9 cellular contexts compared by ENCODE assay signal in the genomic region with DNA sequence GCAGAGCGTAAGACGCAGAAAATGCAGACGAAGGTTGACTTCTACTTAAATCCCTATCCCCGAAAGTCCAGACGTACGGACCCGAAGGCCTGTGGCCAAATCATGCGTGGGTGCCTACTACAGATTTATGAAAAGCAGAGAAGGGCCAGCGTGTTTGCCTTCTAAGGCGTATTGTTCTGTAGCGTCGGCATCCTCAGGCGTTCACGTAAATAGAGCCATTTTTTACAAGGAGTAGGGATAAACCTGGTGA. TPM values are rescaled to one million over a fixed set of nuclear protein-coding genes. Genes with fewer than 3 reads are reported as not detected.
DNase-seq lines count a peak whose midpoint lies in the region; ATAC-seq and TF ChIP-seq lines count a peak whose summit lies in the region.
"Had no signal": no experiment of that assay in that cellular context is flagged by ENCODE, and none has a peak within 500 bp of the region (broad histone marks: within the 10 kb centered on the region; RNA-seq: fewer than 3 reads in every experiment).

No MANE protein-coding gene starts in this region.

- no peaks in the 10 kb centered on the region for H3K36me3 ChIP-seq in heart left ventricle
- H3K36me3 ChIP-seq in duodenal mucosa (ENCODE audit: control insufficient read depth in 1 of 2, insufficient read depth in 2 of 2, low read length in 2 of 2): no peaks in the 10 kb centered on the region
- H3K36me3 ChIP-seq in muscle layer of colon (ENCODE audit: insufficient read depth, low read length): no peaks in the 10 kb centered on the region
- no peaks in the 10 kb centered on the region for H3K36me3 ChIP-seq in upper lobe of left lung

- H3K9me3 ChIP-seq in heart left ventricle: no peaks in the 10 kb centered on the region
- no peaks in the 10 kb centered on the region for H3K9me3 ChIP-seq in duodenal mucosa (ENCODE audit: control insufficient read depth in 1 of 2, low read length in 2 of 2)
- no peaks in the 10 kb centered on the region for H3K9me3 ChIP-seq in muscle layer of colon (ENCODE audit: low read length)
- H3K9me3 ChIP-seq in upper lobe of left lung: no peaks in the 10 kb centered on the region

- TF ChIP-seq CTCF in heart left ventricle (IDR thresholded peaks at IDR 0.05) (no peak), upper lobe of left lung (IDR thresholded peaks at IDR 0.05) (no peak)

- H3K9ac ChIP-seq in duodenal mucosa (ENCODE audit: low read depth in 1 of 2, low read length in 2 of 2) (peak overlapping the region; percentile 78 to 85), muscle layer of colon (ENCODE audit: low read length) (no peak overlapping the region)

- DNase-seq in heart left ventricle (no peak), left cardiac atrium (no peak), upper lobe of left lung (no peak), epidermal melanocyte (ENCODE audit: insufficient read length, low spot score) (no peak), NCI-H146 (lab: John Stamatoyannopoulos, UW) (no peak), DMS79 treated with DMSO at 0.1 percent for 48 hours (lab: John Stamatoyannopoulos, UW) (no peak)
- DNase-seq: COR-L47 had no signal

- TF ChIP-seq EP300 in upper lobe of left lung (IDR thresholded peaks at IDR 0.05): no peak

- H3K4me1 ChIP-seq in heart left ventricle: peaks cover 0 to 38% (median 13%) of the 10 kb centered on the region in 12 donors
- peaks cover 12 to 21% of the 10 kb centered on the region in 2 donors for H3K4me1 ChIP-seq in duodenal mucosa (ENCODE audit: control insufficient read depth in 1 of 2, insufficient read depth in 2 of 2, low read length in 2 of 2)
- no peaks in the 10 kb centered on the region for H3K4me1 ChIP-seq in muscle layer of colon (ENCODE audit: insufficient read depth, low read length)
- peaks cover 0 to 18% (median 13%) of the 10 kb centered on the region in 4 donors for H3K4me1 ChIP-seq in upper lobe of left lung

- WGBS in heart left ventricle, 4 donors: 38 to 56% (median 49%) methylated on average over 13 to 14 of the region's 14 CpGs
- WGBS in upper lobe of left lung, 2 donors: 38 to 39% methylated on average over 13 to 14 of the region's 14 CpGs

- H3K27ac ChIP-seq in heart left ventricle: peak overlapping the region in 11 of 12 donors; percentile 1 to 83 (median 74)
- peak overlapping the region; percentile 72 for H3K27ac ChIP-seq in duodenal mucosa (ENCODE audit: low read depth, low read length)
- no peak overlapping the region for H3K27ac ChIP-seq in muscle layer of colon (ENCODE audit: low read depth, low read length)
- peak overlapping the region; percentile 43 to 78 (median 67) for H3K27ac ChIP-seq in upper lobe of left lung

- H3K27me3 ChIP-seq in heart left ventricle (peaks cover 0 to 26% (median 0%) of the 10 kb centered on the region in 9 donors), duodenal mucosa (ENCODE audit: control insufficient read depth in 1 of 2, insufficient read depth in 2 of 2, low read length in 2 of 2) (peaks cover 0 to 7% of the 10 kb centered on the region in 2 donors), muscle layer of colon (ENCODE audit: control insufficient read depth in 1 of 2, insufficient read depth in 2 of 2, low read length in 2 of 2) (peaks cover 12 to 16% of the 10 kb centered on the region in 2 donors), upper lobe of left lung (peaks cover 0 to 12% (median 6%) of the 10 kb centered on the region in 4 donors)

- TF ChIP-seq POLR2A in heart left ventricle (IDR thresholded peaks at IDR 0.05): no peak
- no peak for TF ChIP-seq POLR2A in upper lobe of left lung (IDR thresholded peaks at IDR 0.05)

- intact Hi-C loops in heart left ventricle (cut with DNase I) (loop anchor here in 6 of 10 donors (5.0 to 10.0 kb wide), 5 partner anchors 38 to 68 kb away; partner anchors contain the start of gene FUBP1 (in 1 of the 6)), left cardiac atrium (cut with DNase I) (loop anchor here in 1 of 2 donors (5.0 kb wide), 2 partner anchors 57 to 68 kb away; partner anchors contain the start of gene FUBP1)

- peak overlapping the region; percentile 51 to 90 (median 74) for H3K4me3 ChIP-seq in heart left ventricle
- peak overlapping the region; percentile 72 to 82 for H3K4me3 ChIP-seq in duodenal mucosa (ENCODE audit: low read depth in 1 of 2, low read length in 2 of 2)
- H3K4me3 ChIP-seq in muscle layer of colon (ENCODE audit: low read depth in 1 of 2, low read length in 2 of 2): peak overlapping the region; percentile 68 to 70
- H3K4me3 ChIP-seq in upper lobe of left lung: peak overlapping the region in 3 of 4 donors; percentile 52 to 77 (median 67)

- no peak for ATAC-seq in heart left ventricle
- no peak for ATAC-seq in left cardiac atrium
- ATAC-seq in upper lobe of left lung (ENCODE audit: low FRiP score in 2 of 2): no peak

RNA-seq across cellular contexts. Expression of gene GIPC2, which starts 0.2 kb away (rescaled TPM):
- total RNA-seq in heart left ventricle: 1 to 10 TPM in 8 of 9 donors, under 1 TPM in 1; 0.99 to 4.0 (median 2.8) TPM
- polyA plus RNA-seq in heart left ventricle: 1 to 10 TPM; 1.3 to 2.5 TPM
- total RNA-seq in left cardiac atrium: 1 to 10 TPM; 1.9 to 3.1 TPM
- total RNA-seq in upper lobe of left lung: 1 to 10 TPM in 5 of 6 donors, under 1 TPM in 1; 0.33 to 4.1 (median 1.8) TPM

RNA-seq across cellular contexts. Expression of gene DNAJB4, which starts 40.8 kb away (rescaled TPM):
- total RNA-seq in heart left ventricle: 100 to 1,000 TPM in 4 of 9 donors, 10 to 100 TPM in 5; 56.7 to 190 (median 95.9) TPM
- polyA plus RNA-seq in heart left ventricle: 100 to 1,000 TPM in 1 of 2 donors, 10 to 100 TPM in 1; 35.2 to 162 TPM
- total RNA-seq in left cardiac atrium: 100 to 1,000 TPM in 1 of 2 donors, 10 to 100 TPM in 1; 78.6 to 105 TPM
- total RNA-seq in upper lobe of left lung: 10 to 100 TPM; 20.0 to 49.5 (median 22.0) TPM
